Comparison of ENCODE assay signal across 17 cellular contexts in genomic region chr3:108093021-108093420, GRCh38. TPM values are rescaled to one million over a fixed set of nuclear protein-coding genes. Genes with fewer than 3 reads are reported as not detected.
A peak's percentile ranks its signal among the peaks of the same experiment; 100 is the strongest.
DNase-seq lines count a peak whose midpoint lies in the region; ATAC-seq lines count a peak whose summit lies in the region.
"Had no signal": no experiment of that assay in that cellular context is flagged by ENCODE, and none has a peak within 500 bp of the region (broad histone marks: within the 10 kb centered on the region; RNA-seq: fewer than 3 reads in every experiment).

No MANE protein-coding gene starts in this region.

- peaks cover 9% of the 10 kb centered on the region for H3K27me3 Mint-ChIP-seq in activated naive CD4-positive, alpha-beta T cell treated with anti-CD3 and anti-CD28 coated beads, Interleukin-2, amount 10 ng/mL, durations not matched to agents 7 days and 5 days
- H3K27me3 Mint-ChIP-seq in T-cell = no peaks in the 10 kb centered on the region
- peaks cover 23 to 34% (median 28%) of the 10 kb centered on the region in 3 donors for H3K27me3 Mint-ChIP-seq in immature natural killer cell (ENCODE audit: low read depth in 3 of 3)

- H3K27ac Mint-ChIP-seq in activated naive CD4-positive, alpha-beta T cell treated with anti-CD3 and anti-CD28 coated beads, Interleukin-2, amount 10 ng/mL, durations not matched to agents 7 days and 5 days = peak overlapping the region; percentile 91
- H3K27ac Mint-ChIP-seq in T-cell (peak overlapping the region; percentile 94 to 97), immature natural killer cell (peak overlapping the region in 4 of 6 donors; percentile 98 to 100 (median 99))

- DNase-seq in activated naive CD4-positive, alpha-beta T cell treated with anti-CD3 and anti-CD28 coated beads, Interleukin-2, amount 10 ng/mL, durations not matched to agents 7 days and 5 days = no peak
- DNase-seq in activated naive CD4-positive, alpha-beta T cell treated with Interleukin-2 at 50 U/mL for 16 hours = no peak
- DNase-seq in T-cell (no peak), immature natural killer cell (no peak), DMS114 treated with DMSO at 0.1 percent for 48 hours (lab: John Stamatoyannopoulos, UW; ENCODE audit: unreplicated experiment) (no peak), C1 segment of cervical spinal cord (lab: John Stamatoyannopoulos, UW) (no peak), nucleus accumbens (lab: John Stamatoyannopoulos, UW) (no peak)
- DNase-seq: activated gamma-delta T cell treated with Interleukin-2 at 50 U/mL for 16 hours; body of pancreas; dermis blood vessel endothelial cell; left cardiac atrium; NCI-H187 treated with DMSO at 0.1 percent for 48 hours; NCI-H446; NK-92 treated with Interleukin-12 subunit alpha and Interleukin-12 subunit beta, amount 100 ng/mL, for 24 hours; right cardiac atrium; stimulated activated naive CD4-positive, alpha-beta T cell treated with Interleukin-2 at 50 U/mL for 16 hours; upper lobe of left lung had no signal

- CTCF ChIA-PET in activated naive CD4-positive, alpha-beta T cell treated with anti-CD3 and anti-CD28 coated beads, Interleukin-2, amount 10 ng/mL, durations not matched to agents 7 days and 5 days (lab: Charles Lee) = no interaction called here
- CTCF ChIA-PET in T-cell (lab: Charles Lee) = interaction anchor here (0.5 to 1.9 kb wide), 10 partner anchors 12 to 166 kb away, joined by 3 to 6 read pairs (median 4); no protein-coding TSS in a partner anchor

- H3K36me3 Mint-ChIP-seq in activated naive CD4-positive, alpha-beta T cell treated with anti-CD3 and anti-CD28 coated beads, Interleukin-2, amount 10 ng/mL, durations not matched to agents 7 days and 5 days = peaks cover 13% of the 10 kb centered on the region
- H3K36me3 Mint-ChIP-seq in T-cell (peaks cover 5% of the 10 kb centered on the region), immature natural killer cell (peaks cover 0 to 9% (median 0%) of the 10 kb centered on the region in 3 donors)

- ATAC-seq in T-cell (replicated peaks in 1 of 4) = no peak
- ATAC-seq: body of pancreas, left cardiac atrium, right cardiac atrium had no signal

- peak overlapping the region; percentile 76 for H3K4me3 Mint-ChIP-seq in activated naive CD4-positive, alpha-beta T cell treated with anti-CD3 and anti-CD28 coated beads, Interleukin-2, amount 10 ng/mL, durations not matched to agents 7 days and 5 days
- H3K4me3 Mint-ChIP-seq in T-cell (peak overlapping the region in 2 of 3 donors; percentile 65 to 81), immature natural killer cell (peak overlapping the region; percentile 23 to 100 (median 93))

- H3K4me1 Mint-ChIP-seq in activated naive CD4-positive, alpha-beta T cell treated with anti-CD3 and anti-CD28 coated beads, Interleukin-2, amount 10 ng/mL, durations not matched to agents 7 days and 5 days = peaks cover 48% of the 10 kb centered on the region
- H3K4me1 Mint-ChIP-seq in T-cell = peaks cover 49 to 60% (median 50%) of the 10 kb centered on the region in 3 donors
- H3K4me1 Mint-ChIP-seq in immature natural killer cell = peaks cover 52 to 57% of the 10 kb centered on the region in 2 donors

- POLR2A ChIA-PET in T-cell (lab: Charles Lee) = interaction anchor here (0.6 to 3.7 kb wide), 11 partner anchors 10 to 131 kb away, joined by 3 to 22 read pairs (median 3); partner anchors contain the start of gene IFT57 (in 1 of the 2)

- no peaks in the 10 kb centered on the region for H3K9me3 Mint-ChIP-seq in activated naive CD4-positive, alpha-beta T cell treated with anti-CD3 and anti-CD28 coated beads, Interleukin-2, amount 10 ng/mL, durations not matched to agents 7 days and 5 days
- H3K9me3 Mint-ChIP-seq in T-cell (peaks cover 0 to 4% (median 0%) of the 10 kb centered on the region in 3 donors), immature natural killer cell (peaks cover 0 to 2% (median 0%) of the 10 kb centered on the region in 6 donors)

RNA-seq across cellular contexts. Expression of gene CD47, which starts 2.2 kb away (rescaled TPM):
- total RNA-seq in T-cell = 100 to 1,000 TPM; 154 to 186 (median 161) TPM
- polyA plus RNA-seq in immature natural killer cell = 100 to 1,000 TPM; 291 to 313 (median 291) TPM
